1 cellular context compared by ENCODE assay signal in genomic region chr14:68522510-68523325, GRCh38.
TF ChIP-seq lines count a peak whose summit lies in the region.

No MANE protein-coding gene starts in this region.

TF ChIP-seq in SK-N-SH treated with all-trans-retinoic acid at 6 μM for 48 hours, 23 proteins besides CTCF, POLR2A, EP300 and RAD21 (continued from another document):
- TF ChIP-seq PATZ1 (CRISPR knock-in tag; IDR thresholded peaks at IDR 0.05; ENCODE audit: borderline replicate concordance) (no peak), RARB (CRISPR knock-in tag; IDR thresholded peaks at IDR 0.05) (no peak), GLIS3 (CRISPR knock-in tag; IDR thresholded peaks at IDR 0.05) (no peak), TSHZ2 (CRISPR knock-in tag; IDR thresholded peaks at IDR 0.05) (no peak), ZNF8 (CRISPR knock-in tag; IDR thresholded peaks at IDR 0.05) (no peak), POU6F1 (CRISPR knock-in tag; IDR thresholded peaks at IDR 0.05; ENCODE audit: borderline replicate concordance, low read depth) (no peak), CSDC2 (CRISPR knock-in tag; IDR thresholded peaks at IDR 0.05) (no peak), ZFP30 (CRISPR knock-in tag; IDR thresholded peaks at IDR 0.05) (no peak), ZFP3 (CRISPR knock-in tag; IDR thresholded peaks at IDR 0.05) (no peak), CSRNP3 (CRISPR knock-in tag; IDR thresholded peaks at IDR 0.05) (no peak), ZNF70 (CRISPR knock-in tag; IDR thresholded peaks at IDR 0.05) (no peak), SNAI2 (CRISPR knock-in tag; IDR thresholded peaks at IDR 0.05) (no peak), TCF4 (CRISPR knock-in tag; IDR thresholded peaks at IDR 0.05; ENCODE audit: borderline replicate concordance) (no peak)
